In genomic region chr20:41316602-41317535, GRCh38 we compare ENCODE assay signal across 1 cellular context.
TF ChIP-seq lines count a peak whose summit lies in the region.

No MANE protein-coding gene starts in this region.

TF ChIP-seq in H1, 55 proteins besides CTCF, POLR2A, EP300 and RAD21 (continued from another document):
- TF ChIP-seq BCL11A (IDR thresholded peaks at IDR 0.05; ENCODE audit: low read depth in 2 of 2, low read length in 2 of 2) (no peak), ASH2L (IDR thresholded peaks at IDR 0.05; ENCODE audit: low read length) (peak; percentile 62), E2F6 (IDR thresholded peaks at IDR 0.05) (peak; percentile 15; the same call in 1 of the 2 replicates), TBP (IDR thresholded peaks at IDR 0.05; ENCODE audit: low read depth, low read length) (no peak), CBX5 (IDR thresholded peaks at IDR 0.05; ENCODE audit: low read depth, low read length) (no peak), POU5F1 (IDR thresholded peaks at IDR 0.05; ENCODE audit: low read depth, low read length) (no peak), CHD7 (IDR thresholded peaks at IDR 0.05; ENCODE audit: insufficient replicate concordance, low read length) (no peak), SIN3A (conservative IDR thresholded peaks at IDR 0.05 in 1 of 2, IDR thresholded peaks at IDR 0.05 in 1 of 2; ENCODE audit: low read depth in 1 of 2, low read length in 2 of 2) (peak in 1 of 2 experiments; percentile 69; a peak in 2 of 4 replicates), PHF8 (conservative IDR thresholded peaks at IDR 0.05; ENCODE audit: low read depth, low read length) (peak; percentile 21; the same call in 1 of the 2 replicates), SP2 (IDR thresholded peaks at IDR 0.05; ENCODE audit: low read length) (no peak), SRF (IDR thresholded peaks at IDR 0.05; ENCODE audit: low read depth, low read length) (no peak), POLR2AphosphoS5 (IDR thresholded peaks at IDR 0.05; ENCODE audit: low read depth, low read length) (no peak), MAFK (IDR thresholded peaks at IDR 0.05; ENCODE audit: low read depth, low read length) (no peak), ZNF274 (IDR thresholded peaks at IDR 0.05; ENCODE audit: borderline replicate concordance, extremely low read depth, low read length) (no peak), CREB1 (IDR thresholded peaks at IDR 0.05) (peak; percentile 43; the same call in 1 of the 2 replicates), KDM4A (IDR thresholded peaks at IDR 0.05; ENCODE audit: low read depth, low read length, severe bottlenecking) (peak; percentile 86)
